ENCODE assay signal across 23 cellular contexts in genomic region chr13:30708541-30708940, GRCh38. TPM values are rescaled to one million over a fixed set of nuclear protein-coding genes. Genes with fewer than 3 reads are reported as not detected.
DNase-seq lines count a peak whose midpoint lies in the region; ATAC-seq and TF ChIP-seq lines count a peak whose summit lies in the region.
"Had no signal": no experiment of that assay in that cellular context is flagged by ENCODE, and none has a peak within 500 bp of the region (broad histone marks: within the 10 kb centered on the region; RNA-seq: fewer than 3 reads in every experiment).

No MANE protein-coding gene starts in this region.

- H3K36me3 Mint-ChIP-seq in naive thymus-derived CD8-positive, alpha-beta T cell, result no peaks in the 10 kb centered on the region
- H3K36me3 Mint-ChIP-seq: CD4-positive, alpha-beta memory T cell; mesothelial cell of epicardium had no signal

- peaks cover 7% of the 10 kb centered on the region for H3K4me1 ChIP-seq in adipocyte (ENCODE audit: control insufficient read depth, insufficient read depth, low read length)

- peak; percentile 45 for DNase-seq in GM03348 (ENCODE audit: low spot score)
- peak; percentile 64 for DNase-seq in adipocyte (ENCODE audit: low read depth)
- peak; percentile 39 for DNase-seq in epithelial cell of esophagus (ENCODE audit: low read depth)
- peak; percentile 52 for DNase-seq in non-pigmented ciliary epithelial cell (ENCODE audit: low read depth)
- no peak for DNase-seq in DMS153 (lab: John Stamatoyannopoulos, UW)
- DNase-seq in NCI-H2196 (lab: John Stamatoyannopoulos, UW; ENCODE audit: unreplicated experiment), result no peak
- DNase-seq in naive thymus-derived CD8-positive, alpha-beta T cell, result no peak
- DNase-seq: activated CD4-positive, CD25-positive, alpha-beta regulatory T cell treated with anti-CD3 and anti-CD28 coated beads, Interleukin-2, amount 50 U/mL, for 72 hours; activated T-cell treated with anti-CD3 and anti-CD28 coated beads, Interleukin-2, amount 50 U/mL, for 72 hours; CD4-positive, alpha-beta memory T cell; erythroblast; NCI-H1092 treated with DMSO at 0.1 percent for 48 hours; NCI-H2029 treated with DMSO at 0.1 percent for 48 hours; NCI-H510A; stimulated activated naive CD8-positive, alpha-beta T cell treated with anti-CD3 and anti-CD28 coated beads, Interleukin-15, Interleukin-2, amounts not matched to agents 100 U/mL and 50 U/mL, for 24 hours; tibial artery had no signal

- POLR2A ChIA-PET in naive thymus-derived CD8-positive, alpha-beta T cell (lab: Charles Lee), result no interaction called here

- H3K4me3 Mint-ChIP-seq in naive thymus-derived CD8-positive, alpha-beta T cell, result no peak overlapping the region
- H3K4me3 Mint-ChIP-seq: activated naive CD8-positive, alpha-beta T cell; activated T-cell treated with anti-CD3 and anti-CD28 coated beads, Interleukin-2, amount 50 U/mL, for 72 hours; CD4-positive, alpha-beta memory T cell; dendritic cell treated with granulocyte-macrophage colony-stimulating factor and Interleukin-4, amounts not matched to agents 40 ng/mL and 50 ng/mL, for 4 days; mesothelial cell of epicardium; nephron had no signal

- peaks cover 0 to 16% (median 0%) of the 10 kb centered on the region in 5 donors for H3K27me3 Mint-ChIP-seq in naive thymus-derived CD8-positive, alpha-beta T cell

- ATAC-seq in GM21367 (IDR thresholded peaks at IDR 0.05; ENCODE audit: unreplicated experiment), result no peak
- no peak for ATAC-seq in naive thymus-derived CD8-positive, alpha-beta T cell
- ATAC-seq: activated T-cell treated with anti-CD3 and anti-CD28 coated beads, Interleukin-2, amount 50 U/mL, for 72 hours; HCT116; stimulated activated naive CD8-positive, alpha-beta T cell treated with anti-CD3 and anti-CD28 coated beads, Interleukin-15, Interleukin-2, amounts not matched to agents 100 U/mL and 50 U/mL, for 24 hours had no signal

- H3K4me3 ChIP-seq in adipocyte (ENCODE audit: low read length) (no peak overlapping the region), epithelial cell of esophagus (ENCODE audit: low read length) (no peak overlapping the region)
- H3K4me3 ChIP-seq: skin epidermis, tibial artery had no signal

- H3K9me3 Mint-ChIP-seq in naive thymus-derived CD8-positive, alpha-beta T cell, result no peaks in the 10 kb centered on the region
- H3K9me3 Mint-ChIP-seq: activated T-cell treated with anti-CD3 and anti-CD28 coated beads, Interleukin-2, amount 50 U/mL, for 72 hours; dendritic cell treated with granulocyte-macrophage colony-stimulating factor and Interleukin-4, amounts not matched to agents 40 ng/mL and 50 ng/mL, for 4 days; mesothelial cell of epicardium had no signal

- no peak for TF ChIP-seq CTCF in epithelial cell of esophagus (IDR thresholded peaks at IDR 0.05; ENCODE audit: insufficient read depth, low read depth, low read length, missing control alignments)

- H3K27me3 ChIP-seq in adipocyte (replicated peaks; ENCODE audit: control insufficient read depth, insufficient read depth, low read length), result no peaks in the 10 kb centered on the region
- H3K27me3 ChIP-seq: tibial artery had no signal

- H3K27ac Mint-ChIP-seq in naive thymus-derived CD8-positive, alpha-beta T cell, result no peak overlapping the region
- H3K27ac Mint-ChIP-seq: activated naive CD8-positive, alpha-beta T cell; activated T-cell treated with anti-CD3 and anti-CD28 coated beads, Interleukin-2, amount 50 U/mL, for 72 hours; dendritic cell treated with granulocyte-macrophage colony-stimulating factor and Interleukin-4, amounts not matched to agents 40 ng/mL and 50 ng/mL, for 4 days; mesothelial cell of epicardium; nephron had no signal

- H3K36me3 ChIP-seq in adipocyte (ENCODE audit: control insufficient read depth, insufficient read depth, low read length, severe bottlenecking), result no peaks in the 10 kb centered on the region
- H3K36me3 ChIP-seq: tibial artery had no signal

- H3K4me1 Mint-ChIP-seq in naive thymus-derived CD8-positive, alpha-beta T cell, result peaks cover 0 to 11% (median 2%) of the 10 kb centered on the region in 4 donors
- H3K4me1 Mint-ChIP-seq: mesothelial cell of epicardium had no signal

- H3K9ac ChIP-seq in adipocyte (ENCODE audit: low read length), result no peak overlapping the region

- H3K9me3 ChIP-seq in adipocyte (ENCODE audit: control insufficient read depth, low read length), result no peaks in the 10 kb centered on the region
- H3K9me3 ChIP-seq: tibial artery had no signal

RNA-seq across cellular contexts. Expression of gene ALOX5AP, which starts 26.8 kb away (rescaled TPM):
- 10 to 100 TPM; 13.6 to 16.3 TPM for total RNA-seq in naive thymus-derived CD8-positive, alpha-beta T cell
- polyA plus RNA-seq in naive thymus-derived CD8-positive, alpha-beta T cell, result 100 to 1,000 TPM; 137 to 235 (median 142) TPM

Comparison
In these comparisons a context has a peak if more than half of its experiments do, and no peak if none do; other contexts are left out.
1. DNase-seq: peak in GM03348 (single experiment), adipocyte (single experiment), epithelial cell of esophagus (single experiment) and non-pigmented ciliary epithelial cell (single experiment); none in DMS153 (single experiment), NCI-H2196 (single experiment) and naive thymus-derived CD8-positive, alpha-beta T cell (0 of 10).